In the genomic region with DNA sequence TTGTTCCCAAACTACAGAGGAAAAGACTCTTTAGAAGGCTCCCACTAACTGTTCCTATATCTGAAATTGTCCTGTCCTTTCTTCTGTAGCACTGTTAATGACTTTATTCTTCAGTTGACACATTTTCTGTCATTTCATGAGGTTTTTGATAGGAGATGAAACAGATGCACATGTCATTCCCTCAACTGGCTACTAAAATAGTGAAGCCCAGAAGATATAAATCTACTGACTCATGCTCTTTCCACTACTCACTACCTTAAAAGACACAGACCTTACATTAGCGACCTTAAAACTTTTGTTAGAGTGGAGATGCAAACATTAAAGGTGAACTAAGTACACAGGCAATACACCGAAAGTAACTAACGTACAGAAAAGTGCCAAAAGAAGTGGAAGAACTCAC, we compare ENCODE assay signal across 19 cellular contexts. TPM values are rescaled to one million over a fixed set of nuclear protein-coding genes. Genes with fewer than 3 reads are reported as not detected.
"Had no signal": no experiment of that assay in that cellular context is flagged by ENCODE, and none has a peak within 500 bp of the region (broad histone marks: within the 10 kb centered on the region; RNA-seq: fewer than 3 reads in every experiment).

No MANE protein-coding gene starts in this region.

- H3K4me3 Mint-ChIP-seq: naive thymus-derived CD4-positive, alpha-beta T cell; stimulated activated memory B cell treated with anti-CD40 and anti-IgM and Interleukin-4, amounts not matched to agents 10 μg/mL and 1 μg/mL and 100 μg/mL, for 72 hours had no signal

- H2AFZ ChIP-seq: hepatocyte had no signal

- FAIRE-seq: endometrium, kidney had no signal

- H3K79me2 ChIP-seq: hepatocyte had no signal

- H3K4me3 ChIP-seq: coronary artery, dorsolateral prefrontal cortex, hepatocyte, lung, spleen had no signal

- H3K27me3 ChIP-seq: dorsolateral prefrontal cortex, foreskin keratinocyte, hepatocyte, spleen had no signal

- H3K4me1 Mint-ChIP-seq: stimulated activated memory B cell treated with anti-CD40 and anti-IgM and Interleukin-4, amounts not matched to agents 10 μg/mL and 1 μg/mL and 100 μg/mL, for 72 hours had no signal

- H3K4me1 ChIP-seq: foreskin keratinocyte, spleen had no signal

- DNase-seq: dorsolateral prefrontal cortex; effector CD8-positive, alpha-beta T cell; kidney; left colon; left ventricle myocardium superior; mesenchymal stem cell; naive thymus-derived CD4-positive, alpha-beta T cell; posterior cingulate gyrus; spleen; stimulated activated CD4-positive, alpha-beta T cell treated with anti-CD3 and anti-CD28 coated beads, Interleukin-15, amount 100 ng/mL, for 24 hours; stimulated activated CD4-positive, alpha-beta T cell treated with anti-CD3 and anti-CD28 coated beads, Interleukin-1b, Interleukin-23, amount 100 ng/mL, for 48 hours; stimulated activated CD4-positive, alpha-beta T cell treated with anti-CD3 and anti-CD28 coated beads, Interleukin-4, amount 100 ng/mL, for 24 hours had no signal

- H3K4me2 ChIP-seq: hepatocyte had no signal

- H3K27ac Mint-ChIP-seq: stimulated activated memory B cell treated with anti-CD40 and anti-IgM and Interleukin-4, amounts not matched to agents 10 μg/mL and 1 μg/mL and 100 μg/mL, for 72 hours had no signal

- H3K27ac ChIP-seq: coronary artery, dorsolateral prefrontal cortex, foreskin keratinocyte, hepatocyte, spleen had no signal

- ATAC-seq: left colon; left ventricle myocardium superior; naive thymus-derived CD4-positive, alpha-beta T cell; sciatic nerve; stimulated activated memory B cell treated with anti-CD40 and anti-IgM and Interleukin-4, amounts not matched to agents 10 μg/mL and 1 μg/mL and 100 μg/mL, for 72 hours had no signal

- H3K27me3 Mint-ChIP-seq: naive thymus-derived CD4-positive, alpha-beta T cell; stimulated activated memory B cell treated with anti-CD40 and anti-IgM and Interleukin-4, amounts not matched to agents 10 μg/mL and 1 μg/mL and 100 μg/mL, for 72 hours had no signal

RNA-seq across cellular contexts. Expression of gene ANKS1B, which starts 59.5 kb away (rescaled TPM):
- polyA plus RNA-seq: foreskin keratinocyte; naive thymus-derived CD4-positive, alpha-beta T cell had no signal
